ENCODE assay signal across 12 cellular contexts in the genomic region with DNA sequence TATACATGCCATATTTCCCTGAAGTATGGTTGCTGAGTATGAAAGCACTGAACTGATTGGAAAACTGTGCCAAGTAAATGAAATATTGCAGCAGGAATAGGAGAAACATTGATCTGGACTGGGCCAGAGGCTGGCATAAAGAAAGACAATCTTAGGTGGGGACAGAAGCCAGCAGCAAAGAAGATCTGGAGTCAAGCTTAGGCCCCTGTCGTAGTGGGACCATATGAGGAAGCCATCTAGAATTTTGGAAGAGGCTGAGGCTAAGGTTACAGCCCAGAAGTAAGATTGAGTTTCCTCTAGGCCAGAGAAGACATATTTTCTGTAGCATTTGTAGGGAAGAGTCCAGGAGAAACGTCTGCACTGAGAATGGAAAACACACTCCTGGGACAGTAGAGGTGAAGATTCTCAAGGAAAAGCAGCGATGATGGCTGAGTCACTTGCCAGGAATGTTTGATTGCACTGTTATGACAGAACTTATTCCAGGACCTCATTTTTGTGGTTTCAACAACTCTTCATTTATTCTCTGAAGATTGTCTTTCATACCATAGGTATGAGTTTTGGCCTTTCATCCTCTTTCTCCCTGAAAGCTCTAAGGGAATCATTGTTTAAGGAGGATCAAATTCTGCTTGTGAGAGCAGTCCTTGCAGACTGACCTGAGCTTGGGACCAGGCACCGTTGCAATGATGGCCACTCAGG.
A peak's percentile ranks its signal among the peaks of the same experiment; 100 is the strongest.
DNase-seq lines count a peak whose midpoint lies in the region; ATAC-seq and TF ChIP-seq lines count a peak whose summit lies in the region.
"Had no signal": no experiment of that assay in that cellular context is flagged by ENCODE, and none has a peak within 500 bp of the region (broad histone marks: within the 10 kb centered on the region; RNA-seq: fewer than 3 reads in every experiment).

No MANE protein-coding gene starts in this region.

- DNase-seq in GM04503 (ENCODE audit: low read depth) (peak; percentile 87), RWPE1 (ENCODE audit: low spot score) (peak; percentile 78), fibroblast of gingiva (ENCODE audit: low read depth) (peak; percentile 83), trophoblast cell (peak; percentile 79 to 93), heart left ventricle (no peak), NOMO-1 treated with dmso at 0.1 percent for 144 hours (lab: John Stamatoyannopoulos, UW; ENCODE audit: unreplicated experiment) (no peak)
- DNase-seq: head of caudate nucleus, NCI-H2081 treated with DMSO at 0.1 percent for 48 hours, upper lobe of left lung had no signal

- H3K4ac ChIP-seq in trophoblast cell (ENCODE audit: low read depth, low read length): peak overlapping the region; percentile 51

- no peak overlapping the region for H3K4me2 ChIP-seq in trophoblast cell (ENCODE audit: low read length)

- H4K91ac ChIP-seq in trophoblast cell (ENCODE audit: low read depth, low read length): peak overlapping the region; percentile 75

- no peak overlapping the region for H4K12ac ChIP-seq in trophoblast cell (ENCODE audit: low read depth, low read length)

- no CpG with 5 or more reads among the region's 4 CpGs for WGBS in trophoblast cell (ENCODE audit: extremely low coverage, insufficient coverage, insufficient read length)
- WGBS in heart left ventricle, 4 donors: 78 to 85% (median 79%) methylated on average over 4 of the region's 4 CpGs

- peaks cover 3 to 4% of the 10 kb centered on the region in 2 experiments for H3K4me1 ChIP-seq in trophoblast cell (ENCODE audit: control insufficient read depth in 1 of 2, insufficient read depth in 2 of 2, low read length in 2 of 2)
- no peaks in the 10 kb centered on the region for H3K4me1 ChIP-seq in heart left ventricle
- H3K4me1 ChIP-seq: upper lobe of left lung had no signal

- H2BK12ac ChIP-seq in trophoblast cell (ENCODE audit: low read length): peak overlapping the region; percentile 95

- peak overlapping the region; percentile 81 for H2BK5ac ChIP-seq in trophoblast cell (ENCODE audit: low read depth, low read length, poor library complexity)

- H3K79me2 ChIP-seq in trophoblast cell (ENCODE audit: control insufficient read depth, insufficient read depth, low read length, poor library complexity): no peaks in the 10 kb centered on the region

- no peak overlapping the region for H3K9ac ChIP-seq in trophoblast cell (ENCODE audit: low read length)

- intact Hi-C loops in heart left ventricle (cut with DNase I): no loop called here

- POLR2A ChIA-PET in RWPE1 (lab: Yijun Ruan, JAX; ENCODE audit: low non-redundant PET): no interaction called here

- H2BK120ac ChIP-seq in trophoblast cell (ENCODE audit: insufficient read depth, low read length, poor library complexity): peak overlapping the region; percentile 80

- no peak for TF ChIP-seq POLR2A in heart left ventricle (IDR thresholded peaks at IDR 0.05)

- no peak for ATAC-seq in GM19023 (IDR thresholded peaks at IDR 0.05; ENCODE audit: unreplicated experiment)
- no peak for ATAC-seq in heart left ventricle
- no peak for ATAC-seq in HG03442 (IDR thresholded peaks at IDR 0.05; ENCODE audit: unreplicated experiment)

- H3K23ac ChIP-seq in trophoblast cell (ENCODE audit: low read length): no peak overlapping the region

- H3K36me3 ChIP-seq in trophoblast cell (ENCODE audit: control insufficient read depth in 1 of 2, insufficient read depth in 2 of 2, low read length in 2 of 2) (no peaks in the 10 kb centered on the region), heart left ventricle (no peaks in the 10 kb centered on the region)
- H3K36me3 ChIP-seq: upper lobe of left lung had no signal

- H3K18ac ChIP-seq in trophoblast cell (ENCODE audit: low read length): peak overlapping the region; percentile 64

- H3K4me3 ChIP-seq in trophoblast cell (ENCODE audit: low read depth, low read length) (no peak overlapping the region), heart left ventricle (no peak overlapping the region)
- H3K4me3 ChIP-seq: coronary artery, upper lobe of left lung had no signal

- TF ChIP-seq CTCF in RWPE1 (conservative IDR thresholded peaks at IDR 0.05; ENCODE audit: low read depth): no peak
- TF ChIP-seq CTCF in heart left ventricle (IDR thresholded peaks at IDR 0.05): no peak

- H2AFZ ChIP-seq in trophoblast cell (ENCODE audit: insufficient read depth, low read length, poor library complexity): no peak overlapping the region

- peaks cover 3% of the 10 kb centered on the region for H3K79me1 ChIP-seq in trophoblast cell (ENCODE audit: low read length)

- CTCF ChIA-PET in RWPE1 (lab: Yijun Ruan, JAX): interaction anchor here (1.0 to 1.1 kb wide), 2 partner anchors 10 to 17 kb away, joined by 3 to 5 read pairs; no protein-coding TSS in a partner anchor

- H3K27ac ChIP-seq in RWPE1: no peak overlapping the region
- peak overlapping the region; percentile 70 for H3K27ac ChIP-seq in trophoblast cell (ENCODE audit: low read depth, low read length)
- no peak overlapping the region for H3K27ac ChIP-seq in heart left ventricle
- H3K27ac ChIP-seq: coronary artery, upper lobe of left lung had no signal

- peak overlapping the region; percentile 66 for H3K14ac ChIP-seq in trophoblast cell (ENCODE audit: low read length)

- H3K9me3 ChIP-seq in trophoblast cell (ENCODE audit: insufficient read depth, low read depth, low read length) (no peaks in the 10 kb centered on the region), heart left ventricle (peaks cover 0 to 14% (median 0%) of the 10 kb centered on the region in 12 donors)
- H3K9me3 ChIP-seq: upper lobe of left lung had no signal

- no peaks in the 10 kb centered on the region for H3K27me3 ChIP-seq in trophoblast cell (ENCODE audit: insufficient read depth, low read length)
- H3K27me3 ChIP-seq in heart left ventricle: no peaks in the 10 kb centered on the region
- H3K27me3 ChIP-seq: upper lobe of left lung had no signal

- peak overlapping the region; percentile 88 for H2AK5ac ChIP-seq in trophoblast cell (ENCODE audit: low read length)

- H4K8ac ChIP-seq in trophoblast cell (ENCODE audit: low read depth, low read length): no peak overlapping the region

Comparison
In these comparisons a context has a peak if more than half of its experiments do, and no peak if none do; other contexts are left out.
1. DNase-seq: peak in GM04503 (single experiment), RWPE1 (single experiment), fibroblast of gingiva (single experiment) and trophoblast cell (2 of 2); none in heart left ventricle (0 of 5) and NOMO-1 treated with dmso at 0.1 percent for 144 hours (single experiment).